In genomic region chr17:930258-930657, GRCh38 we compare ENCODE assay signal across 1 cellular context.
TF ChIP-seq lines count a peak whose summit lies in the region.

No MANE protein-coding gene starts in this region.

TF ChIP-seq in HepG2, 621 proteins besides CTCF, POLR2A, EP300 and RAD21 (continued from another document and continues in another):
- TF ChIP-seq AFF4 (CRISPR knock-in tag; IDR thresholded peaks at IDR 0.05): no peak
- peak; percentile 93 for TF ChIP-seq CREM (IDR thresholded peaks at IDR 0.05)
- TF ChIP-seq CREM (CRISPR knock-in tag; IDR thresholded peaks at IDR 0.05): no peak
- no peak for TF ChIP-seq ZFY (CRISPR knock-in tag; IDR thresholded peaks at IDR 0.05)
- no peak for TF ChIP-seq ISX (CRISPR knock-in tag; conservative IDR thresholded peaks at IDR 0.05)
- TF ChIP-seq FOXO1 (CRISPR knock-in tag; IDR thresholded peaks at IDR 0.05): peak; percentile 98
- TF ChIP-seq SALL2 (CRISPR knock-in tag; IDR thresholded peaks at IDR 0.05): 0 out of 2 replicates have a peak, but pooled peaks have one; percentile 47
- TF ChIP-seq ZNF572 (CRISPR knock-in tag; IDR thresholded peaks at IDR 0.05): no peak
- TF ChIP-seq ZNF891 (CRISPR knock-in tag; IDR thresholded peaks at IDR 0.05): no peak
- TF ChIP-seq ZSCAN29 (CRISPR knock-in tag; conservative IDR thresholded peaks at IDR 0.05): no peak
- no peak for TF ChIP-seq ZSCAN12 (CRISPR knock-in tag; IDR thresholded peaks at IDR 0.05)
- no peak for TF ChIP-seq SP4 (CRISPR knock-in tag; IDR thresholded peaks at IDR 0.05)
- peak in 1 of 2 experiments; percentile 79; a peak in 2 of 4 replicates for TF ChIP-seq REST (IDR thresholded peaks at IDR 0.05; ENCODE audit: borderline replicate concordance in 1 of 2, low read depth in 1 of 2, low read length in 2 of 2)
- peak; percentile 92 for TF ChIP-seq NFIC (IDR thresholded peaks at IDR 0.05; ENCODE audit: low read length)
- TF ChIP-seq ZNF616 (CRISPR knock-in tag; IDR thresholded peaks at IDR 0.05; ENCODE audit: low read depth): no peak
- peak; percentile 99 for TF ChIP-seq ZNF441 (CRISPR knock-in tag; IDR thresholded peaks at IDR 0.05; ENCODE audit: borderline replicate concordance)
- no peak for TF ChIP-seq ZNF136 (CRISPR knock-in tag; IDR thresholded peaks at IDR 0.05; ENCODE audit: low read depth)
- TF ChIP-seq ETV6 (CRISPR knock-in tag; conservative IDR thresholded peaks at IDR 0.05): no peak
- 0 out of 2 replicates have a peak, but pooled peaks have one; percentile 51 for TF ChIP-seq RFXAP (CRISPR knock-in tag; IDR thresholded peaks at IDR 0.05; ENCODE audit: borderline replicate concordance)
- no peak for TF ChIP-seq FOXM1 (CRISPR knock-in tag; IDR thresholded peaks at IDR 0.05)
- no peak for TF ChIP-seq RELA (CRISPR knock-in tag; IDR thresholded peaks at IDR 0.05)
- TF ChIP-seq ELF3 (CRISPR knock-in tag; IDR thresholded peaks at IDR 0.05): peak; percentile 97
- peak; percentile 95 for TF ChIP-seq MIXL1 (CRISPR knock-in tag; IDR thresholded peaks at IDR 0.05)
- no peak for TF ChIP-seq ZNF260 (CRISPR knock-in tag; IDR thresholded peaks at IDR 0.05; ENCODE audit: borderline replicate concordance, low read depth)
- peak; percentile 77 for TF ChIP-seq PATZ1 (CRISPR knock-in tag; IDR thresholded peaks at IDR 0.05)
- TF ChIP-seq, protein P1, sequence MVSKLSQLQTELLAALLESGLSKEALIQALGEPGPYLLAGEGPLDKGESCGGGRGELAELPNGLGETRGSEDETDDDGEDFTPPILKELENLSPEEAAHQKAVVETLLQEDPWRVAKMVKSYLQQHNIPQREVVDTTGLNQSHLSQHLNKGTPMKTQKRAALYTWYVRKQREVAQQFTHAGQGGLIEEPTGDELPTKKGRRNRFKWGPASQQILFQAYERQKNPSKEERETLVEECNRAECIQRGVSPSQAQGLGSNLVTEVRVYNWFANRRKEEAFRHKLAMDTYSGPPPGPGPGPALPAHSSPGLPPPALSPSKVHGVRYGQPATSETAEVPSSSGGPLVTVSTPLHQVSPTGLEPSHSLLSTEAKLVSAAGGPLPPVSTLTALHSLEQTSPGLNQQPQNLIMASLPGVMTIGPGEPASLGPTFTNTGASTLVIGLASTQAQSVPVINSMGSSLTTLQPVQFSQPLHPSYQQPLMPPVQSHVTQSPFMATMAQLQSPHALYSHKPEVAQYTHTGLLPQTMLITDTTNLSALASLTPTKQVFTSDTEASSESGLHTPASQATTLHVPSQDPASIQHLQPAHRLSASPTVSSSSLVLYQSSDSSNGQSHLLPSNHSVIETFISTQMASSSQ (IDR thresholded peaks at IDR 0.05; ENCODE audit: low read depth): peak; percentile 92
- TF ChIP-seq, protein P1 (CRISPR knock-in tag; IDR thresholded peaks at IDR 0.05; ENCODE audit: borderline replicate concordance): peak; percentile 93
- peak; percentile 87 for TF ChIP-seq HHEX (CRISPR knock-in tag; IDR thresholded peaks at IDR 0.05)
- TF ChIP-seq HNRNPUL1 (IDR thresholded peaks at IDR 0.05; ENCODE audit: low read depth, low read length): no peak
- TF ChIP-seq ZBTB42 (CRISPR knock-in tag; IDR thresholded peaks at IDR 0.05): no peak
- TF ChIP-seq, protein P2, sequence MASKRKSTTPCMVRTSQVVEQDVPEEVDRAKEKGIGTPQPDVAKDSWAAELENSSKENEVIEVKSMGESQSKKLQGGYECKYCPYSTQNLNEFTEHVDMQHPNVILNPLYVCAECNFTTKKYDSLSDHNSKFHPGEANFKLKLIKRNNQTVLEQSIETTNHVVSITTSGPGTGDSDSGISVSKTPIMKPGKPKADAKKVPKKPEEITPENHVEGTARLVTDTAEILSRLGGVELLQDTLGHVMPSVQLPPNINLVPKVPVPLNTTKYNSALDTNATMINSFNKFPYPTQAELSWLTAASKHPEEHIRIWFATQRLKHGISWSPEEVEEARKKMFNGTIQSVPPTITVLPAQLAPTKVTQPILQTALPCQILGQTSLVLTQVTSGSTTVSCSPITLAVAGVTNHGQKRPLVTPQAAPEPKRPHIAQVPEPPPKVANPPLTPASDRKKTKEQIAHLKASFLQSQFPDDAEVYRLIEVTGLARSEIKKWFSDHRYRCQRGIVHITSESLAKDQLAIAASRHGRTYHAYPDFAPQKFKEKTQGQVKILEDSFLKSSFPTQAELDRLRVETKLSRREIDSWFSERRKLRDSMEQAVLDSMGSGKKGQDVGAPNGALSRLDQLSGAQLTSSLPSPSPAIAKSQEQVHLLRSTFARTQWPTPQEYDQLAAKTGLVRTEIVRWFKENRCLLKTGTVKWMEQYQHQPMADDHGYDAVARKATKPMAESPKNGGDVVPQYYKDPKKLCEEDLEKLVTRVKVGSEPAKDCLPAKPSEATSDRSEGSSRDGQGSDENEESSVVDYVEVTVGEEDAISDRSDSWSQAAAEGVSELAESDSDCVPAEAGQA (IDR thresholded peaks at IDR 0.05; ENCODE audit: low read depth): no peak
- TF ChIP-seq, protein P2 (CRISPR knock-in tag; IDR thresholded peaks at IDR 0.05; ENCODE audit: borderline replicate concordance): no peak
- no peak for TF ChIP-seq ZFP36L2 (CRISPR knock-in tag; IDR thresholded peaks at IDR 0.05)
- TF ChIP-seq, protein P3, sequence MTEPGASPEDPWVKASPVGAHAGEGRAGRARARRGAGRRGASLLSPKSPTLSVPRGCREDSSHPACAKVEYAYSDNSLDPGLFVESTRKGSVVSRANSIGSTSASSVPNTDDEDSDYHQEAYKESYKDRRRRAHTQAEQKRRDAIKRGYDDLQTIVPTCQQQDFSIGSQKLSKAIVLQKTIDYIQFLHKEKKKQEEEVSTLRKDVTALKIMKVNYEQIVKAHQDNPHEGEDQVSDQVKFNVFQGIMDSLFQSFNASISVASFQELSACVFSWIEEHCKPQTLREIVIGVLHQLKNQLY (CRISPR knock-in tag; IDR thresholded peaks at IDR 0.05): peak; percentile 91
- TF ChIP-seq, protein P4, sequence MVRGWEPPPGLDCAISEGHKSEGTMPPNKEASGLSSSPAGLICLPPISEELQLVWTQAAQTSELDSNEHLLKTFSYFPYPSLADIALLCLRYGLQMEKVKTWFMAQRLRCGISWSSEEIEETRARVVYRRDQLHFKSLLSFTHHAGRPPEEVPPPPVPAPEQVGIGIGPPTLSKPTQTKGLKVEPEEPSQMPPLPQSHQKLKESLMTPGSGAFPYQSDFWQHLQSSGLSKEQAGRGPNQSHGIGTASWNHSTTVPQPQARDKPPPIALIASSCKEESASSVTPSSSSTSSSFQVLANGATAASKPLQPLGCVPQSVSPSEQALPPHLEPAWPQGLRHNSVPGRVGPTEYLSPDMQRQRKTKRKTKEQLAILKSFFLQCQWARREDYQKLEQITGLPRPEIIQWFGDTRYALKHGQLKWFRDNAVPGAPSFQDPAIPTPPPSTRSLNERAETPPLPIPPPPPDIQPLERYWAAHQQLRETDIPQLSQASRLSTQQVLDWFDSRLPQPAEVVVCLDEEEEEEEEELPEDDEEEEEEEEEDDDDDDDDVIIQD (CRISPR knock-in tag; IDR thresholded peaks at IDR 0.05; ENCODE audit: low read depth): peak; percentile 88
- TF ChIP-seq RXRB (CRISPR knock-in tag; IDR thresholded peaks at IDR 0.05; ENCODE audit: borderline replicate concordance): peak; percentile 98
- TF ChIP-seq PPARG (CRISPR knock-in tag; conservative IDR thresholded peaks at IDR 0.05): peak; percentile 85
- TF ChIP-seq ZNF274 (CRISPR knock-in tag; IDR thresholded peaks at IDR 0.05): no peak
- peak; percentile 99 for TF ChIP-seq ERF (CRISPR knock-in tag; IDR thresholded peaks at IDR 0.05)
- TF ChIP-seq PLRG1 (conservative IDR thresholded peaks at IDR 0.05): no peak
- TF ChIP-seq ZSCAN20 (CRISPR knock-in tag; IDR thresholded peaks at IDR 0.05; ENCODE audit: borderline replicate concordance): no peak
- peak; percentile 70; the same call in 1 of the 2 replicates for TF ChIP-seq POGZ (CRISPR knock-in tag; IDR thresholded peaks at IDR 0.05)
- TF ChIP-seq ZNF564 (CRISPR knock-in tag; IDR thresholded peaks at IDR 0.05): peak; percentile 64; the same call in 1 of the 2 replicates
- TF ChIP-seq ZBTB21 (CRISPR knock-in tag; IDR thresholded peaks at IDR 0.05): no peak
